In the genomic region with DNA sequence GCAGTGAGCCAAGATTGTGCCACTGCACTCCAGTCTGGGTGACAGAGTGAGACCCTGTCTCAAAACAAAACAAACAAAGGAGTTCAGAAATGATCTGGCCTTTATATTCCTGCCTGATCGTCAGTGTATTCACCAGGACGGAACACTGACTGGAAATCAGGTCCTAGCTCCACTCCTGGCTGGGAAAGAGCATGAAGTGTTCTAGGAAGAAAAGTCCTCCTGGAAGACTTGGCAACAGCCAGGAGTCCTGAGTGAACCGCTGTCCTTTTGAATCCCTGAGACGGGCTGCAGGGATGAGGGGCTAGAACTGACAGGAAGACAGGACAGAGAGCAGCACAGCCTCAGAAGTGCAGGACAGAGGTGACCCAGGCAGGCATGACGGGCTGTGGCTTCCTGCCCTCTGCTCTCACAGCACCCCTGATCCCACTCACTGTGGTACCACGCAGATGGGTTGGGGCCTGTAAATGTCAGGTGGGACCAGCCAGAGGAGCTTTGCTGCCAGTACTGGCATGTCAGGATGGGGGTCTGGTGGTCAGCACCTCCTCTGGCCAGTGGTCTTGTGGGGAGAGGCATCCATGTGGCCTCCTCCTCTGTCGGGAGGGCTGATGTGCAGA, we compare ENCODE assay signal across 22 cellular contexts. TPM values are rescaled to one million over a fixed set of nuclear protein-coding genes. Genes with fewer than 3 reads are reported as not detected.
DNase-seq lines count a peak whose midpoint lies in the region; ATAC-seq, FAIRE-seq and TF ChIP-seq lines count a peak whose summit lies in the region.
"Had no signal": no experiment of that assay in that cellular context is flagged by ENCODE, and none has a peak within 500 bp of the region (broad histone marks: within the 10 kb centered on the region; RNA-seq: fewer than 3 reads in every experiment).

No MANE protein-coding gene starts in this region.

- ATAC-seq in WTC11 (no peak), left lobe of liver (peak; percentile 22)
- ATAC-seq: GM12878 had no signal

- CTCF ChIA-PET in WTC11 (lab: Charles Lee) (no interaction called here), A673 (lab: Charles Lee) (no interaction called here)

- peak overlapping the region; percentile 40 for H3K27ac Mint-ChIP-seq in activated T-cell treated with anti-CD3 and anti-CD28 coated beads, Interleukin-2, amount 50 U/mL, for 24 hours
- peak overlapping the region; percentile 57; the same call in 1 of the 2 replicates for H3K27ac Mint-ChIP-seq in WTC11
- H3K27ac Mint-ChIP-seq: CD8-positive, alpha-beta memory T cell had no signal

- H3K9me3 ChIP-seq in A673 (ENCODE audit: low read depth, low read length, poor library complexity, severe bottlenecking): no peaks in the 10 kb centered on the region
- H3K9me3 ChIP-seq: Peyer's patch had no signal

- BruUV-seq in A673 (replicated peaks; lab: Mats Ljungman, UMichigan): no TSS peak

- no peak overlapping the region for H3K4me3 ChIP-seq in A673 (ENCODE audit: low read depth, low read length, poor library complexity, severe bottlenecking)
- H3K4me3 ChIP-seq: GM12878, GM23248, Peyer's patch had no signal

- no peak for TF ChIP-seq POLR2A in H54 (IDR thresholded peaks at IDR 0.05; ENCODE audit: low read depth, low read length)

- peaks cover under 1% of the 10 kb centered on the region for H3K4me1 Mint-ChIP-seq in activated T-cell treated with anti-CD3 and anti-CD28 coated beads, Interleukin-2, amount 50 U/mL, for 24 hours (ENCODE audit: low read depth)
- peaks cover 19% of the 10 kb centered on the region for H3K4me1 Mint-ChIP-seq in WTC11
- H3K4me1 Mint-ChIP-seq: CD8-positive, alpha-beta memory T cell had no signal

- H3K9me3 Mint-ChIP-seq in activated T-cell treated with anti-CD3 and anti-CD28 coated beads, Interleukin-2, amount 50 U/mL, for 24 hours: no peaks in the 10 kb centered on the region
- no peaks in the 10 kb centered on the region for H3K9me3 Mint-ChIP-seq in WTC11
- H3K9me3 Mint-ChIP-seq: CD8-positive, alpha-beta memory T cell had no signal

- FAIRE-seq in H54 (lab: Jason Lieb, UNC): no peak
- FAIRE-seq: GM12878, GM18507 had no signal

- peak overlapping the region; percentile 99 for H3K27ac ChIP-seq in temporal lobe (ENCODE audit: low read depth, low read length)
- no peak overlapping the region for H3K27ac ChIP-seq in A673 (ENCODE audit: low read depth, low read length, poor library complexity, severe bottlenecking)
- H3K27ac ChIP-seq: GM23248, Peyer's patch had no signal

- no peaks in the 10 kb centered on the region for H3K27me3 Mint-ChIP-seq in activated T-cell treated with anti-CD3 and anti-CD28 coated beads, Interleukin-2, amount 50 U/mL, for 24 hours
- H3K27me3 Mint-ChIP-seq in WTC11 (ENCODE audit: low read depth): no peaks in the 10 kb centered on the region
- H3K27me3 Mint-ChIP-seq: CD8-positive, alpha-beta memory T cell had no signal

- intact Hi-C loops in A673 (cut with micrococcal nuclease; ENCODE audit: unreplicated experiment): no loop called here

- no peak overlapping the region for H3K4me3 Mint-ChIP-seq in activated T-cell treated with anti-CD3 and anti-CD28 coated beads, Interleukin-2, amount 50 U/mL, for 24 hours
- no peak overlapping the region for H3K4me3 Mint-ChIP-seq in WTC11
- H3K4me3 Mint-ChIP-seq: CD8-positive, alpha-beta memory T cell had no signal

- DNase-seq in activated T-cell treated with anti-CD3 and anti-CD28 coated beads, Interleukin-2, amount 50 U/mL, for 24 hours: no peak
- no peak for DNase-seq in activated T-cell treated with anti-CD3 and anti-CD28 coated beads, Interleukin-2, amount 50 U/mL, for 48 hours
- no peak for DNase-seq in WTC11 (ENCODE audit: low spot score)
- no peak for DNase-seq in left lobe of liver (ENCODE audit: low spot score)
- no peak for DNase-seq in H54 (ENCODE audit: insufficient read length, low spot score)
- no peak for DNase-seq in A673 (ENCODE audit: low spot score)
- DNase-seq in amygdala (lab: John Stamatoyannopoulos, UW): no peak
- DNase-seq: 8988T; CD8-positive, alpha-beta memory T cell; DND-41; GDM1; KG1; NCI-H1436 treated with DMSO at 0.1 percent for 48 hours; NCI-H2029 treated with DMSO at 0.1 percent for 48 hours; NCI-H446 treated with DMSO at 0.1 percent for 48 hours; NCI-H774; Peyer's patch; SHP77 treated with DMSO at 0.1 percent for 48 hours had no signal

- H3K4me1 ChIP-seq in A673 (ENCODE audit: insufficient read depth, low read length, poor library complexity, severe bottlenecking): no peaks in the 10 kb centered on the region
- H3K4me1 ChIP-seq: Peyer's patch had no signal

- POLR2A ChIA-PET in WTC11 (lab: Charles Lee): no interaction called here
- POLR2A ChIA-PET in A673 (lab: Charles Lee; ENCODE audit: low non-redundant PET): no interaction called here

- peaks cover 91% of the 10 kb centered on the region for H3K36me3 Mint-ChIP-seq in activated T-cell treated with anti-CD3 and anti-CD28 coated beads, Interleukin-2, amount 50 U/mL, for 24 hours (ENCODE audit: low read depth)
- H3K36me3 Mint-ChIP-seq in WTC11: peaks cover 62% of the 10 kb centered on the region

- no peak for TF ChIP-seq CTCF in WTC11 (IDR thresholded peaks at IDR 0.05)
- TF ChIP-seq CTCF in A673 (conservative IDR thresholded peaks at IDR 0.05; ENCODE audit: low read depth, low read length): no peak

- H3K36me3 ChIP-seq in A673 (ENCODE audit: insufficient read depth, low read length, poor library complexity, severe bottlenecking): peaks cover 64% of the 10 kb centered on the region

- H3K27me3 ChIP-seq in A673 (replicated peaks; ENCODE audit: insufficient read depth, low read depth, low read length, poor library complexity): no peaks in the 10 kb centered on the region
- H3K27me3 ChIP-seq: Peyer's patch had no signal

TF ChIP-seq in WTC11, 78 proteins besides CTCF, POLR2A, EP300 and RAD21:
- no peak for TF ChIP-seq HMGA2 (CRISPR knock-in tag; IDR thresholded peaks at IDR 0.05)

RNA-seq across cellular contexts. Expression of gene FAN1, which starts 23.5 kb away (rescaled TPM):
- total RNA-seq in WTC11 (2021) (22.8 to 31.5 TPM (median 30.3 TPM) in 3 replicates), left lobe of liver (14.2 TPM), temporal lobe (21.6 TPM), A673 (2021) (33.1 and 36.2 TPM in 2 replicates)
